Comparison of ENCODE assay signal across 8 cellular contexts in genomic region chr9:127570533-127571111, GRCh38. TPM values are rescaled to one million over a fixed set of nuclear protein-coding genes. Genes with fewer than 3 reads are reported as not detected.
DNase-seq lines count a peak whose midpoint lies in the region; ATAC-seq and TF ChIP-seq lines count a peak whose summit lies in the region.

No MANE protein-coding gene starts in this region.

- TF ChIP-seq POLR2A in esophagus squamous epithelium (IDR thresholded peaks at IDR 0.05): no peak

- intact Hi-C loops in esophagus squamous epithelium (cut with DNase I): no loop called here

- peak overlapping the region; percentile 99 to 100 (median 99) for H3K27ac ChIP-seq in esophagus squamous epithelium
- peak overlapping the region; percentile 82 for H3K27ac ChIP-seq in skeletal muscle tissue (ENCODE audit: low read depth, low read length)

- H3K36me3 ChIP-seq in esophagus squamous epithelium: no peaks in the 10 kb centered on the region
- H3K36me3 ChIP-seq in skeletal muscle tissue (ENCODE audit: control insufficient read depth in 3 of 3, insufficient read depth in 3 of 3, low read length in 3 of 3): no peaks in the 10 kb centered on the region

- H3K9ac ChIP-seq in skeletal muscle tissue (ENCODE audit: low read depth in 1 of 3, low read length in 3 of 3): no peak overlapping the region

- H3K27me3 ChIP-seq in esophagus squamous epithelium (no peaks in the 10 kb centered on the region), skeletal muscle tissue (ENCODE audit: control insufficient read depth in 3 of 3, insufficient read depth in 3 of 3, low read length in 3 of 3) (no peaks in the 10 kb centered on the region)

- no peak for TF ChIP-seq CTCF in esophagus squamous epithelium (IDR thresholded peaks at IDR 0.05)

- 28 to 61% methylated on average over 3 of the region's 3 CpGs for WGBS in esophagus squamous epithelium, 2 donors

- ATAC-seq in GM21717 (IDR thresholded peaks at IDR 0.05; ENCODE audit: unreplicated experiment): no peak

- peak; percentile 37 for DNase-seq in NCI-H2196 (lab: John Stamatoyannopoulos, UW; ENCODE audit: unreplicated experiment)
- no peak for DNase-seq in NCI-H2196 treated with DMSO at 0.1 percent for 48 hours (lab: John Stamatoyannopoulos, UW; ENCODE audit: unreplicated experiment)
- peak; percentile 68 for DNase-seq in NCI-H69 (lab: John Stamatoyannopoulos, UW)
- no peak for DNase-seq in esophagus squamous epithelium (lab: John Stamatoyannopoulos, UW)
- no peak for DNase-seq in NCI-H748 treated with DMSO at 0.1 percent for 48 hours (lab: John Stamatoyannopoulos, UW)
- DNase-seq in activated naive CD4-positive, alpha-beta T cell treated with anti-CD3 and anti-CD28 coated beads, Interleukin-2, amount 50 U/mL, for 16 hours: no peak

- H3K4me1 ChIP-seq in esophagus squamous epithelium (peaks cover 47 to 88% (median 58%) of the 10 kb centered on the region in 3 donors), skeletal muscle tissue (ENCODE audit: control insufficient read depth in 3 of 3, insufficient read depth in 3 of 3, low read length in 3 of 3) (peaks cover 22 to 36% (median 23%) of the 10 kb centered on the region in 3 donors)

- H3K9me3 ChIP-seq in esophagus squamous epithelium: no peaks in the 10 kb centered on the region
- no peaks in the 10 kb centered on the region for H3K9me3 ChIP-seq in skeletal muscle tissue (ENCODE audit: control insufficient read depth in 3 of 3, low read length in 3 of 3)

- H3K4me3 ChIP-seq in esophagus squamous epithelium (peak overlapping the region in 1 of 4 donors; percentile 99), skeletal muscle tissue (ENCODE audit: low read length in 3 of 3) (no peak overlapping the region)

RNA-seq across cellular contexts. Expression of gene STXBP1, which starts 41.5 kb away (rescaled TPM):
- total RNA-seq in esophagus squamous epithelium: 10 to 100 TPM in 2 of 4 donors, 1 to 10 TPM in 2; 4.7 to 36.1 (median 12.2) TPM
- 5.2 TPM for total RNA-seq in skeletal muscle tissue

Comparison
In these comparisons a context has a peak if more than half of its experiments do, and no peak if none do; other contexts are left out.
1. DNase-seq: peak in NCI-H2196 (single experiment) and NCI-H69 (single experiment); none in NCI-H2196 treated with DMSO at 0.1 percent for 48 hours (single experiment), esophagus squamous epithelium (single experiment), NCI-H748 treated with DMSO at 0.1 percent for 48 hours (single experiment) and activated naive CD4-positive, alpha-beta T cell treated with anti-CD3 and anti-CD28 coated beads, Interleukin-2, amount 50 U/mL, for 16 hours (single experiment).